ENCODE assay signal across 20 cellular contexts in genomic region chr3:126537730-126538281, GRCh38. TPM values are rescaled to one million over a fixed set of nuclear protein-coding genes. Genes with fewer than 3 reads are reported as not detected.
DNase-seq lines count a peak whose midpoint lies in the region; ATAC-seq, FAIRE-seq and TF ChIP-seq lines count a peak whose summit lies in the region.
"Had no signal": no experiment of that assay in that cellular context is flagged by ENCODE, and none has a peak within 500 bp of the region (broad histone marks: within the 10 kb centered on the region; RNA-seq: fewer than 3 reads in every experiment).

No MANE protein-coding gene starts in this region.

- no peak overlapping the region for H3K9ac ChIP-seq in HepG2 (ENCODE audit: insufficient read depth, low read depth, low read length)

- no TSS peak for BruUV-seq in HepG2 (replicated peaks; lab: Mats Ljungman, UMichigan)

- peak overlapping the region; percentile 9; the same call in 1 of the 2 replicates for H3K27ac ChIP-seq in WERI-Rb-1
- no peak overlapping the region for H3K27ac ChIP-seq in HepG2 (ENCODE audit: extremely low read length, insufficient read depth, low read length)
- no peak overlapping the region for H3K27ac ChIP-seq in upper lobe of left lung
- H3K27ac ChIP-seq in uterus = no peak overlapping the region

- no peaks in the 10 kb centered on the region for H3K36me3 Mint-ChIP-seq in activated naive CD8-positive, alpha-beta T cell treated with anti-CD3 and anti-CD28 coated beads, Interleukin-2, amount 10 ng/mL, durations not matched to agents 7 days and 5 days
- H3K36me3 Mint-ChIP-seq in activated naive CD8-positive, alpha-beta T cell treated with anti-CD3 and anti-CD28 coated beads for 36 hours = no peaks in the 10 kb centered on the region
- no peaks in the 10 kb centered on the region for H3K36me3 Mint-ChIP-seq in activated T-helper 17 cell treated with anti-CD3 and anti-CD28 coated beads, Interleukin-2, amount 50 U/mL, for 72 hours (ENCODE audit: low read depth)
- H3K36me3 Mint-ChIP-seq: stimulated activated memory B cell treated with anti-CD40 and anti-IgM and Interleukin-4, amounts not matched to agents 10 μg/mL and 1 μg/mL and 100 μg/mL, for 72 hours had no signal

- H3K79me2 ChIP-seq in HepG2 (ENCODE audit: insufficient read depth, low read length) = peaks cover 6% of the 10 kb centered on the region

- CTCF ChIA-PET in HepG2 (lab: Yijun Ruan, JAX; ENCODE audit: low intra/inter-chr PET ratio, low total read pairs) = no interaction called here

- no peak overlapping the region for H3K4me3 Mint-ChIP-seq in activated naive CD8-positive, alpha-beta T cell treated with anti-CD3 and anti-CD28 coated beads, Interleukin-2, amount 10 ng/mL, durations not matched to agents 7 days and 5 days
- H3K4me3 Mint-ChIP-seq in activated naive CD8-positive, alpha-beta T cell treated with anti-CD3 and anti-CD28 coated beads for 36 hours = no peak overlapping the region
- H3K4me3 Mint-ChIP-seq in activated T-helper 17 cell treated with anti-CD3 and anti-CD28 coated beads, Interleukin-2, amount 50 U/mL, for 72 hours = no peak overlapping the region
- H3K4me3 Mint-ChIP-seq: stimulated activated memory B cell treated with anti-CD40 and anti-IgM and Interleukin-4, amounts not matched to agents 10 μg/mL and 1 μg/mL and 100 μg/mL, for 72 hours had no signal

- H3K27ac Mint-ChIP-seq in activated naive CD8-positive, alpha-beta T cell treated with anti-CD3 and anti-CD28 coated beads, Interleukin-2, amount 10 ng/mL, durations not matched to agents 7 days and 5 days = no peak overlapping the region
- H3K27ac Mint-ChIP-seq in activated naive CD8-positive, alpha-beta T cell treated with anti-CD3 and anti-CD28 coated beads for 36 hours = no peak overlapping the region
- no peak overlapping the region for H3K27ac Mint-ChIP-seq in activated T-helper 17 cell treated with anti-CD3 and anti-CD28 coated beads, Interleukin-2, amount 50 U/mL, for 72 hours
- H3K27ac Mint-ChIP-seq: stimulated activated memory B cell treated with anti-CD40 and anti-IgM and Interleukin-4, amounts not matched to agents 10 μg/mL and 1 μg/mL and 100 μg/mL, for 72 hours had no signal

- POLR2A ChIA-PET in activated naive CD8-positive, alpha-beta T cell treated with anti-CD3 and anti-CD28 coated beads, Interleukin-2, amount 10 ng/mL, durations not matched to agents 7 days and 5 days (lab: Charles Lee) = no interaction called here
- POLR2A ChIA-PET in HepG2 (lab: Yijun Ruan, JAX) = interaction anchor here (1.2 kb wide), 1 partner anchor 9 kb away, joined by 5 read pairs; no protein-coding TSS in a partner anchor

- TF ChIP-seq CTCF in WERI-Rb-1 (IDR thresholded peaks at IDR 0.05; ENCODE audit: low read depth, low read length) (no peak), HepG2 (CRISPR knock-in tag; IDR thresholded peaks at IDR 0.05) (no peak), upper lobe of left lung (IDR thresholded peaks at IDR 0.05) (no peak), uterus (IDR thresholded peaks at IDR 0.05) (no peak)

- no peak for FAIRE-seq in HepG2 (lab: Jason Lieb, UNC)
- FAIRE-seq: G401.6, GM12892, HTR-8/SVneo had no signal

- no peak overlapping the region for H3K4me3 ChIP-seq in WERI-Rb-1 (ENCODE audit: low read depth, low read length)
- no peak overlapping the region for H3K4me3 ChIP-seq in HepG2 (replicated peaks in 1 of 3; ENCODE audit: insufficient read depth in 1 of 3, low read depth in 2 of 3, low read length in 3 of 3)
- no peak overlapping the region for H3K4me3 ChIP-seq in upper lobe of left lung
- no peak overlapping the region for H3K4me3 ChIP-seq in uterus

- TF ChIP-seq RAD21 in HepG2 (CRISPR knock-in tag; IDR thresholded peaks at IDR 0.05) = no peak

- no peaks in the 10 kb centered on the region for H3K9me3 ChIP-seq in WERI-Rb-1 (ENCODE audit: severe bottlenecking)
- no peaks in the 10 kb centered on the region for H3K9me3 ChIP-seq in HepG2 (ENCODE audit: low read length)
- no peaks in the 10 kb centered on the region for H3K9me3 ChIP-seq in upper lobe of left lung
- no peaks in the 10 kb centered on the region for H3K9me3 ChIP-seq in uterus
- H3K9me3 ChIP-seq: neutrophil had no signal

- H3K4me1 Mint-ChIP-seq in activated naive CD8-positive, alpha-beta T cell treated with anti-CD3 and anti-CD28 coated beads, Interleukin-2, amount 10 ng/mL, durations not matched to agents 7 days and 5 days = peaks cover 8% of the 10 kb centered on the region
- peaks cover 4% of the 10 kb centered on the region for H3K4me1 Mint-ChIP-seq in activated naive CD8-positive, alpha-beta T cell treated with anti-CD3 and anti-CD28 coated beads for 36 hours
- H3K4me1 Mint-ChIP-seq in activated T-helper 17 cell treated with anti-CD3 and anti-CD28 coated beads, Interleukin-2, amount 50 U/mL, for 72 hours = no peaks in the 10 kb centered on the region

- no peak for TF ChIP-seq EP300 in HepG2 (IDR thresholded peaks at IDR 0.05; ENCODE audit: low read depth in 2 of 2, low read length in 2 of 2)
- TF ChIP-seq EP300 in HepG2 (CRISPR knock-in tag; IDR thresholded peaks at IDR 0.05; ENCODE audit: borderline replicate concordance) = no peak
- TF ChIP-seq EP300 in upper lobe of left lung (IDR thresholded peaks at IDR 0.05) = no peak

- no peak overlapping the region for H2AFZ ChIP-seq in HepG2 (ENCODE audit: low read length)

- no peaks in the 10 kb centered on the region for H3K4me1 ChIP-seq in HepG2 (ENCODE audit: insufficient read depth, low read length)
- H3K4me1 ChIP-seq in upper lobe of left lung = peaks cover 0 to 20% (median 8%) of the 10 kb centered on the region in 4 donors
- H3K4me1 ChIP-seq in uterus = no peaks in the 10 kb centered on the region

- ATAC-seq in activated naive CD8-positive, alpha-beta T cell treated with anti-CD3 and anti-CD28 coated beads, Interleukin-2, amount 10 ng/mL, durations not matched to agents 7 days and 5 days (ENCODE audit: low read depth) = no peak
- ATAC-seq in HepG2 = peak; percentile 12; the same call in 2 of the 3 replicates
- peak in 1 of 2 donors; percentile 32 for ATAC-seq in upper lobe of left lung (ENCODE audit: low FRiP score in 2 of 2)
- ATAC-seq in HG03521 (IDR thresholded peaks at IDR 0.05; ENCODE audit: unreplicated experiment) = no peak
- no peak for ATAC-seq in activated T-helper 17 cell treated with anti-CD3 and anti-CD28 coated beads, Interleukin-2, amount 50 U/mL, for 72 hours (replicated peaks)

- H3K4me2 ChIP-seq in HepG2 (ENCODE audit: low read depth, low read length) = no peak overlapping the region

- H3K27me3 Mint-ChIP-seq in activated naive CD8-positive, alpha-beta T cell treated with anti-CD3 and anti-CD28 coated beads, Interleukin-2, amount 10 ng/mL, durations not matched to agents 7 days and 5 days = peaks cover 21% of the 10 kb centered on the region
- peaks cover 15% of the 10 kb centered on the region for H3K27me3 Mint-ChIP-seq in activated naive CD8-positive, alpha-beta T cell treated with anti-CD3 and anti-CD28 coated beads for 36 hours
- H3K27me3 Mint-ChIP-seq in activated T-helper 17 cell treated with anti-CD3 and anti-CD28 coated beads, Interleukin-2, amount 50 U/mL, for 72 hours = peaks cover 19% of the 10 kb centered on the region

- no peaks in the 10 kb centered on the region for H3K36me3 ChIP-seq in WERI-Rb-1
- peaks cover 12 to 30% of the 10 kb centered on the region in 2 experiments for H3K36me3 ChIP-seq in HepG2 (replicated peaks in 1 of 2; ENCODE audit: control insufficient read depth in 1 of 2, insufficient read depth in 2 of 2, low read length in 2 of 2)
- no peaks in the 10 kb centered on the region for H3K36me3 ChIP-seq in upper lobe of left lung
- no peaks in the 10 kb centered on the region for H3K36me3 ChIP-seq in uterus
- H3K36me3 ChIP-seq: neutrophil had no signal

- peak; percentile 13 for DNase-seq in activated naive CD8-positive, alpha-beta T cell treated with anti-CD3 and anti-CD28 coated beads, Interleukin-2, amount 10 ng/mL, durations not matched to agents 7 days and 5 days
- DNase-seq in activated naive CD8-positive, alpha-beta T cell treated with anti-CD3 and anti-CD28 coated beads for 36 hours = no peak
- DNase-seq in WERI-Rb-1 (peak; percentile 40), HepG2 (ENCODE audit: low spot score) (no peak), upper lobe of left lung (peak; percentile 17 to 42), uterus (no peak)
- DNase-seq: COR-L47, NCI-H2081 treated with DMSO at 0.1 percent for 48 hours had no signal

- no peaks in the 10 kb centered on the region; the same call in 1 of the 2 replicates for H4K20me1 ChIP-seq in HepG2 (ENCODE audit: insufficient read depth, low read length)

- in situ Hi-C loops in HepG2 (cut with HindIII; ENCODE audit: extremely low pct_ligation_motif_present, low pct_unique_long_range_greater_than_20kb) = no loop called here

- no peak for TF ChIP-seq POLR2A in HepG2 (IDR thresholded peaks at IDR 0.05; ENCODE audit: insufficient read depth in 1 of 2, low read depth in 2 of 2, low read length in 2 of 2)
- no peak for TF ChIP-seq POLR2A in upper lobe of left lung (IDR thresholded peaks at IDR 0.05)
- no peak for TF ChIP-seq POLR2A in uterus (IDR thresholded peaks at IDR 0.05)

- H3K9me3 Mint-ChIP-seq in activated naive CD8-positive, alpha-beta T cell treated with anti-CD3 and anti-CD28 coated beads, Interleukin-2, amount 10 ng/mL, durations not matched to agents 7 days and 5 days = peaks cover 3% of the 10 kb centered on the region
- peaks cover 2% of the 10 kb centered on the region for H3K9me3 Mint-ChIP-seq in activated naive CD8-positive, alpha-beta T cell treated with anti-CD3 and anti-CD28 coated beads for 36 hours
- H3K9me3 Mint-ChIP-seq in activated T-helper 17 cell treated with anti-CD3 and anti-CD28 coated beads, Interleukin-2, amount 50 U/mL, for 72 hours = no peaks in the 10 kb centered on the region

- intact Hi-C loops in HepG2 (cut with micrococcal nuclease; ENCODE audit: unreplicated experiment) (no loop called here), uterus (cut with DNase I; ENCODE audit: low total_unique reads) (no loop called here)

- no peaks in the 10 kb centered on the region for H3K27me3 ChIP-seq in WERI-Rb-1 (ENCODE audit: insufficient read depth, low read depth, severe bottlenecking)
- H3K27me3 ChIP-seq in HepG2 (ENCODE audit: control insufficient read depth in 1 of 2, insufficient read depth in 2 of 2, low read length in 2 of 2) = no peaks in the 10 kb centered on the region
- peaks cover 0 to 13% (median 3%) of the 10 kb centered on the region in 4 donors for H3K27me3 ChIP-seq in upper lobe of left lung
- H3K27me3 ChIP-seq in uterus = no peaks in the 10 kb centered on the region
- H3K27me3 ChIP-seq: neutrophil had no signal

- 97% methylated on average over 6 of the region's 10 CpGs for WGBS in HepG2 (ENCODE audit: low lambda C conversion rate)
- WGBS in upper lobe of left lung, 2 donors = 46 to 71% methylated on average over 5 to 10 of the region's 10 CpGs

RNA-seq across cellular contexts. Expression of gene CHST13, which starts 13.9 kb away (rescaled TPM):
- total RNA-seq in activated naive CD8-positive, alpha-beta T cell treated with anti-CD3 and anti-CD28 coated beads, Interleukin-2, amount 10 ng/mL, durations not matched to agents 7 days and 5 days = under 1 TPM in 1 of 2 experiments, not detected in 1; 0.28 TPM
- total RNA-seq in activated naive CD8-positive, alpha-beta T cell treated with anti-CD3 and anti-CD28 coated beads for 36 hours = not detected
- 16.1 and 43.1 TPM in 2 replicates for total RNA-seq in HepG2 (2016; rRNA removed; fragmentation: Illumina TruSeq; extraction: Trizol)
- 8.0 and 11.1 TPM in 2 replicates for total RNA-seq in HepG2 (2016; cell fraction: cytosol; rRNA removed; fragmentation: Illumina TruSeq; extraction: Trizol; ENCODE audit: low read depth)
- 15.2 and 40.9 TPM in 2 replicates for total RNA-seq in HepG2 (2016; cell fraction: insoluble cytoplasmic fraction; rRNA removed; fragmentation: Illumina TruSeq; extraction: Trizol)
- 18.0 and 22.7 TPM in 2 replicates for total RNA-seq in HepG2 (2016; cell fraction: membrane; rRNA removed; fragmentation: Illumina TruSeq; extraction: Trizol)
- total RNA-seq in HepG2 (2016; cell fraction: nucleus; rRNA removed; fragmentation: Illumina TruSeq; extraction: Trizol) = 29.6 and 33.9 TPM in 2 replicates
- 32.0 and 50.7 TPM in 2 replicates for polyA plus RNA-seq in HepG2 (2011; rRNA removed)
- polyA plus RNA-seq in HepG2 (2011; cell fraction: cytosol; rRNA removed) = 31.3 and 65.1 TPM in 2 replicates
- 65.1 and 66.5 TPM in 2 replicates for polyA plus RNA-seq in HepG2 (2011; cell fraction: nucleus; rRNA removed)
- polyA plus RNA-seq in HepG2 (2012) = 30.3 and 44.6 TPM in 2 replicates
- 10.6 and 12.9 TPM in 2 replicates for polyA plus RNA-seq in HepG2 (2016; cell fraction: cytosol; fragmentation: Illumina TruSeq; extraction: Trizol; ENCODE audit: low read depth)
- 21.1 and 21.2 TPM in 2 replicates for polyA plus RNA-seq in HepG2 (2016; cell fraction: insoluble cytoplasmic fraction; fragmentation: Illumina TruSeq; extraction: Trizol; ENCODE audit: low read depth)
- 18.9 and 20.1 TPM in 2 replicates for polyA plus RNA-seq in HepG2 (2016; cell fraction: membrane; fragmentation: Illumina TruSeq; extraction: Trizol; ENCODE audit: low read depth)
- polyA plus RNA-seq in HepG2 (2016; cell fraction: nucleus; fragmentation: Illumina TruSeq; extraction: Trizol; ENCODE audit: insufficient read depth, low read depth) = 72.0 and 85.3 TPM in 2 replicates
- polyA minus RNA-seq in HepG2 (2011; rRNA and poly(A)+ RNA removed; ENCODE audit: low replicate concordance) = 47.2 TPM in 1 of 2 replicates, not detected in the other
- polyA minus RNA-seq in HepG2 (2011; cell fraction: cytosol; rRNA and poly(A)+ RNA removed) = 30.8 and 35.4 TPM in 2 replicates
- polyA minus RNA-seq in HepG2 (2011; cell fraction: nucleus; rRNA and poly(A)+ RNA removed) = 5.7 and 6.3 TPM in 2 replicates
- 1 to 10 TPM in 3 of 6 donors, under 1 TPM in 1, not detected in 2; 0.57 to 3.1 (median 2.0) TPM for total RNA-seq in upper lobe of left lung
- total RNA-seq in uterus = under 1 TPM in 2 of 4 donors, not detected in 2; 0.24 to 0.62 TPM
- not detected for total RNA-seq in activated T-helper 17 cell treated with anti-CD3 and anti-CD28 coated beads, Interleukin-2, amount 50 U/mL, for 72 hours
- total RNA-seq: M059J, skeletal muscle tissue, ureter had no signal
- polyA plus RNA-seq: AG04450 had no signal

RNA-seq across cellular contexts. Expression of gene UROC1, which starts 20.2 kb away (rescaled TPM):
- total RNA-seq in activated naive CD8-positive, alpha-beta T cell treated with anti-CD3 and anti-CD28 coated beads, Interleukin-2, amount 10 ng/mL, durations not matched to agents 7 days and 5 days = not detected
- not detected for total RNA-seq in activated naive CD8-positive, alpha-beta T cell treated with anti-CD3 and anti-CD28 coated beads for 36 hours
- 0.71 and 0.74 TPM in 2 replicates for total RNA-seq in HepG2 (2016; rRNA removed; fragmentation: Illumina TruSeq; extraction: Trizol)
- total RNA-seq in HepG2 (2016; cell fraction: cytosol; rRNA removed; fragmentation: Illumina TruSeq; extraction: Trizol; ENCODE audit: low read depth) = 0.09 TPM in 1 of 2 replicates, not detected in the other
- total RNA-seq in HepG2 (2016; cell fraction: insoluble cytoplasmic fraction; rRNA removed; fragmentation: Illumina TruSeq; extraction: Trizol) = 0.39 and 0.97 TPM in 2 replicates
- 0.24 and 0.25 TPM in 2 replicates for total RNA-seq in HepG2 (2016; cell fraction: membrane; rRNA removed; fragmentation: Illumina TruSeq; extraction: Trizol)
- 0.69 and 0.87 TPM in 2 replicates for total RNA-seq in HepG2 (2016; cell fraction: nucleus; rRNA removed; fragmentation: Illumina TruSeq; extraction: Trizol)
- polyA plus RNA-seq in HepG2 (2011; rRNA removed) = 1.3 and 2.0 TPM in 2 replicates
- polyA plus RNA-seq in HepG2 (2011; cell fraction: cytosol; rRNA removed) = 0.65 and 0.95 TPM in 2 replicates
- 6.6 and 8.2 TPM in 2 replicates for polyA plus RNA-seq in HepG2 (2011; cell fraction: nucleus; rRNA removed)
- 1.1 and 2.5 TPM in 2 replicates for polyA plus RNA-seq in HepG2 (2012)
- 0.12 and 0.17 TPM in 2 replicates for polyA plus RNA-seq in HepG2 (2016; cell fraction: cytosol; fragmentation: Illumina TruSeq; extraction: Trizol; ENCODE audit: low read depth)
- 0.78 and 0.88 TPM in 2 replicates for polyA plus RNA-seq in HepG2 (2016; cell fraction: insoluble cytoplasmic fraction; fragmentation: Illumina TruSeq; extraction: Trizol; ENCODE audit: low read depth)
- 0.21 and 0.22 TPM in 2 replicates for polyA plus RNA-seq in HepG2 (2016; cell fraction: membrane; fragmentation: Illumina TruSeq; extraction: Trizol; ENCODE audit: low read depth)
- polyA plus RNA-seq in HepG2 (2016; cell fraction: nucleus; fragmentation: Illumina TruSeq; extraction: Trizol; ENCODE audit: insufficient read depth, low read depth) = 2.7 and 2.8 TPM in 2 replicates
- 2.2 TPM in 1 of 2 replicates, not detected in the other for polyA minus RNA-seq in HepG2 (2011; rRNA and poly(A)+ RNA removed; ENCODE audit: low replicate concordance)
- 0.53 and 0.59 TPM in 2 replicates for polyA minus RNA-seq in HepG2 (2011; cell fraction: cytosol; rRNA and poly(A)+ RNA removed)
- 0.75 and 1.2 TPM in 2 replicates for polyA minus RNA-seq in HepG2 (2011; cell fraction: nucleus; rRNA and poly(A)+ RNA removed)
- not detected for total RNA-seq in upper lobe of left lung
- total RNA-seq in uterus = under 1 TPM in 1 of 4 donors, not detected in 3; 0.07 TPM
- total RNA-seq in activated T-helper 17 cell treated with anti-CD3 and anti-CD28 coated beads, Interleukin-2, amount 50 U/mL, for 72 hours = not detected
- total RNA-seq: H4, skeletal muscle tissue, ureter had no signal
- polyA plus RNA-seq: AG04450 had no signal

RNA-seq across cellular contexts. Expression of gene C3orf22, which starts 20.9 kb away (rescaled TPM):
- not detected for total RNA-seq in activated naive CD8-positive, alpha-beta T cell treated with anti-CD3 and anti-CD28 coated beads, Interleukin-2, amount 10 ng/mL, durations not matched to agents 7 days and 5 days
- total RNA-seq in activated naive CD8-positive, alpha-beta T cell treated with anti-CD3 and anti-CD28 coated beads for 36 hours = not detected
- not detected in 2 replicates for total RNA-seq in HepG2 (2016; rRNA removed; fragmentation: Illumina TruSeq; extraction: Trizol)
- total RNA-seq in HepG2 (2016; cell fraction: cytosol; rRNA removed; fragmentation: Illumina TruSeq; extraction: Trizol; ENCODE audit: low read depth) = not detected in 2 replicates
- not detected in 2 replicates for total RNA-seq in HepG2 (2016; cell fraction: insoluble cytoplasmic fraction; rRNA removed; fragmentation: Illumina TruSeq; extraction: Trizol)
- not detected in 2 replicates for total RNA-seq in HepG2 (2016; cell fraction: membrane; rRNA removed; fragmentation: Illumina TruSeq; extraction: Trizol)
- total RNA-seq in HepG2 (2016; cell fraction: nucleus; rRNA removed; fragmentation: Illumina TruSeq; extraction: Trizol) = not detected in 2 replicates
- polyA plus RNA-seq in HepG2 (2011; rRNA removed) = not detected in 2 replicates
- not detected in 2 replicates for polyA plus RNA-seq in HepG2 (2011; cell fraction: cytosol; rRNA removed)
- polyA plus RNA-seq in HepG2 (2011; cell fraction: nucleus; rRNA removed) = not detected in 2 replicates
- polyA plus RNA-seq in HepG2 (2012) = 0.15 and 0.17 TPM in 2 replicates
- not detected in 2 replicates for polyA plus RNA-seq in HepG2 (2016; cell fraction: cytosol; fragmentation: Illumina TruSeq; extraction: Trizol; ENCODE audit: low read depth)
- polyA plus RNA-seq in HepG2 (2016; cell fraction: insoluble cytoplasmic fraction; fragmentation: Illumina TruSeq; extraction: Trizol; ENCODE audit: low read depth) = not detected in 2 replicates
- not detected in 2 replicates for polyA plus RNA-seq in HepG2 (2016; cell fraction: membrane; fragmentation: Illumina TruSeq; extraction: Trizol; ENCODE audit: low read depth)
- not detected in 2 replicates for polyA plus RNA-seq in HepG2 (2016; cell fraction: nucleus; fragmentation: Illumina TruSeq; extraction: Trizol; ENCODE audit: insufficient read depth, low read depth)
- polyA minus RNA-seq in HepG2 (2011; rRNA and poly(A)+ RNA removed; ENCODE audit: low replicate concordance) = not detected in 2 replicates
- not detected in 2 replicates for polyA minus RNA-seq in HepG2 (2011; cell fraction: cytosol; rRNA and poly(A)+ RNA removed)
- polyA minus RNA-seq in HepG2 (2011; cell fraction: nucleus; rRNA and poly(A)+ RNA removed) = not detected in 2 replicates
- total RNA-seq in upper lobe of left lung = not detected
- total RNA-seq in uterus = not detected
- not detected for total RNA-seq in activated T-helper 17 cell treated with anti-CD3 and anti-CD28 coated beads, Interleukin-2, amount 50 U/mL, for 72 hours
- total RNA-seq: H4, M059J, ureter had no signal
- polyA plus RNA-seq: AG04450 had no signal

Comparison
In these comparisons a context has a peak if more than half of its experiments do, and no peak if none do; other contexts are left out.
1. DNase-seq: peak in activated naive CD8-positive, alpha-beta T cell treated with anti-CD3 and anti-CD28 coated beads, Interleukin-2, amount 10 ng/mL, durations not matched to agents 7 days and 5 days (single experiment), WERI-Rb-1 (single experiment) and upper lobe of left lung (2 of 2); none in activated naive CD8-positive, alpha-beta T cell treated with anti-CD3 and anti-CD28 coated beads for 36 hours (single experiment), HepG2 (single experiment) and uterus (0 of 2).